Comparison of ENCODE assay signal across 14 cellular contexts in genomic region chr4:133969202-133969873, GRCh38.
DNase-seq lines count a peak whose midpoint lies in the region; ATAC-seq and TF ChIP-seq lines count a peak whose summit lies in the region.
"Had no signal": no experiment of that assay in that cellular context is flagged by ENCODE, and none has a peak within 500 bp of the region (broad histone marks: within the 10 kb centered on the region; RNA-seq: fewer than 3 reads in every experiment).

No MANE protein-coding gene starts in this region.

- no peaks in the 10 kb centered on the region for H3K9me3 ChIP-seq in mammary epithelial cell (replicated peaks; ENCODE audit: insufficient read depth, low read length)

- H3K36me3 ChIP-seq in mammary epithelial cell (ENCODE audit: insufficient read depth, low read length) = no peaks in the 10 kb centered on the region
- H3K36me3 ChIP-seq: tibial nerve had no signal

- no peak overlapping the region for H3K27ac ChIP-seq in mammary epithelial cell (ENCODE audit: insufficient read depth, low read depth, low read length)
- H3K27ac ChIP-seq: 22Rv1, tibial nerve had no signal

- in situ Hi-C loops in mammary epithelial cell (cut with MboI; ENCODE audit: low sequenced_read_pairs in 2 of 2) = no loop called here

- no peak overlapping the region for H3K4me3 ChIP-seq in mammary epithelial cell (replicated peaks in 1 of 3; ENCODE audit: insufficient read depth in 1 of 3, low read depth in 2 of 3, low read length in 3 of 3)
- H3K4me3 ChIP-seq: tibial nerve had no signal

- no peaks in the 10 kb centered on the region for H3K27me3 ChIP-seq in mammary epithelial cell (ENCODE audit: insufficient read depth, low read length)
- H3K27me3 ChIP-seq: tibial nerve had no signal

- H2AFZ ChIP-seq in mammary epithelial cell (ENCODE audit: low read depth, low read length) = no peak overlapping the region

- intact Hi-C loops in mammary epithelial cell (cut with micrococcal nuclease) = no loop called here

- dilution Hi-C loops in mammary epithelial cell (cut with HindIII; ENCODE audit: low sequenced_read_pairs) = no loop called here

- no TSS peak for BruUV-seq in mammary epithelial cell (replicated peaks; lab: Mats Ljungman, UMichigan)

- 94% methylated on average over 3 of the region's 4 CpGs for WGBS in mammary epithelial cell (ENCODE audit: low coverage, missing lambda C conversion rate)

- TF ChIP-seq CTCF in mammary epithelial cell (conservative IDR thresholded peaks at IDR 0.05 in 1 of 2, IDR thresholded peaks at IDR 0.05 in 1 of 2; ENCODE audit: extremely low read depth in 1 of 2, insufficient read depth in 1 of 2, low read depth in 1 of 2, low read length in 2 of 2) = no peak

- H3K9ac ChIP-seq in mammary epithelial cell (ENCODE audit: insufficient read depth, low read length) = no peak overlapping the region

- H3K4me2 ChIP-seq in mammary epithelial cell (ENCODE audit: insufficient read depth, low read depth, low read length) = no peak overlapping the region

- no peaks in the 10 kb centered on the region for H4K20me1 ChIP-seq in mammary epithelial cell (ENCODE audit: insufficient read depth, low read length)

- no peaks in the 10 kb centered on the region for H3K4me1 ChIP-seq in mammary epithelial cell (ENCODE audit: insufficient read depth, low read length)

- DNase-seq in DMS 273 (lab: John Stamatoyannopoulos, UW; ENCODE audit: unreplicated experiment) (peak; percentile 7), DMS 273 treated with DMSO at 0.1 percent for 48 hours (lab: John Stamatoyannopoulos, UW) (no peak), NCI-H345 (lab: John Stamatoyannopoulos, UW) (peak; percentile 73), mammary epithelial cell (peak; percentile 9), non-pigmented ciliary epithelial cell (ENCODE audit: low read depth) (peak; percentile 37), SW480 (ENCODE audit: low spot score) (no peak)
- no peak for DNase-seq in effector CD8-positive, alpha-beta T cell (lab: John Stamatoyannopoulos, UW)
- DNase-seq: activated B cell treated with CpG ODN at 0.5 μM for 24 hours; activated naive CD8-positive, alpha-beta T cell treated with anti-CD3 and anti-CD28 coated beads, Interleukin-2, amount 10 ng/mL, durations not matched to agents 7 days and 5 days; NCI-H526; stimulated activated CD4-positive, alpha-beta T cell treated with anti-CD3 and anti-CD28 coated beads, Interleukin-4, amount 100 ng/mL, for 4 hours had no signal

- CTCF ChIA-PET in mammary epithelial cell (lab: Charles Lee; ENCODE audit: low non-redundant PET) = no interaction called here

- ATAC-seq in HG02840 (IDR thresholded peaks at IDR 0.05; ENCODE audit: low FRiP score, unreplicated experiment) = no peak

- no peaks in the 10 kb centered on the region for H3K79me2 ChIP-seq in mammary epithelial cell (ENCODE audit: insufficient read depth, low read length)

Comparison
In these comparisons a context has a peak if more than half of its experiments do, and no peak if none do; other contexts are left out.
1. DNase-seq: peak in DMS 273 (single experiment), NCI-H345 (single experiment), mammary epithelial cell (single experiment) and non-pigmented ciliary epithelial cell (single experiment); none in DMS 273 treated with DMSO at 0.1 percent for 48 hours (single experiment), SW480 (single experiment) and effector CD8-positive, alpha-beta T cell (single experiment).